9 cellular contexts compared by ENCODE assay signal in genomic region chr10:117543999-117544728, GRCh38. TPM values are rescaled to one million over a fixed set of nuclear protein-coding genes. Genes with fewer than 3 reads are reported as not detected.
DNase-seq lines count a peak whose midpoint lies in the region; ATAC-seq and TF ChIP-seq lines count a peak whose summit lies in the region.
"Had no signal": no experiment of that assay in that cellular context is flagged by ENCODE, and none has a peak within 500 bp of the region (broad histone marks: within the 10 kb centered on the region; RNA-seq: fewer than 3 reads in every experiment).

No MANE protein-coding gene starts in this region.

- H3K4ac ChIP-seq in trophoblast cell (ENCODE audit: low read depth, low read length) = no peak overlapping the region

- H3K4me1 Mint-ChIP-seq in Caco-2 (ENCODE audit: low read depth, unreplicated experiment) = peaks cover 21% of the 10 kb centered on the region

- H3K4me1 ChIP-seq in Caco-2 = no peaks in the 10 kb centered on the region; the same call in 1 of the 2 replicates
- H3K4me1 ChIP-seq in SJCRH30 = no peaks in the 10 kb centered on the region; the same call in 1 of the 2 replicates
- H3K4me1 ChIP-seq in esophagus squamous epithelium = peaks cover 33 to 71% (median 40%) of the 10 kb centered on the region in 3 donors
- peaks cover 0 to 8% of the 10 kb centered on the region in 2 experiments for H3K4me1 ChIP-seq in trophoblast cell (ENCODE audit: control insufficient read depth in 1 of 2, insufficient read depth in 2 of 2, low read length in 2 of 2)

- peak overlapping the region; percentile 49 for H3K4me2 ChIP-seq in trophoblast cell (ENCODE audit: low read length)

- POLR2A ChIA-PET in Caco-2 (lab: Charles Lee) = no interaction called here

- H2AFZ ChIP-seq in trophoblast cell (ENCODE audit: insufficient read depth, low read length, poor library complexity) = no peak overlapping the region

- no peak for TF ChIP-seq POLR2A in esophagus squamous epithelium (IDR thresholded peaks at IDR 0.05)

- ATAC-seq in HG02885 (IDR thresholded peaks at IDR 0.05; ENCODE audit: poor library complexity, unreplicated experiment) (no peak), HG03378 (IDR thresholded peaks at IDR 0.05; ENCODE audit: unreplicated experiment) (no peak)

- H2AK5ac ChIP-seq in trophoblast cell (ENCODE audit: low read length) = no peak overlapping the region

- no peak overlapping the region for H3K14ac ChIP-seq in trophoblast cell (ENCODE audit: low read length)

- H3K4me3 ChIP-seq in Caco-2 (ENCODE audit: low read depth, low read length) (peak overlapping the region; percentile 90), SJCRH30 (peak overlapping the region; percentile 64), esophagus squamous epithelium (peak overlapping the region; percentile 4 to 62 (median 38)), trophoblast cell (ENCODE audit: low read depth, low read length) (no peak overlapping the region)

- no peak overlapping the region for H4K91ac ChIP-seq in trophoblast cell (ENCODE audit: low read depth, low read length)

- no peaks in the 10 kb centered on the region for H3K9me3 ChIP-seq in Caco-2
- no peaks in the 10 kb centered on the region for H3K9me3 ChIP-seq in SJCRH30 (replicated peaks)
- no peaks in the 10 kb centered on the region for H3K9me3 ChIP-seq in esophagus squamous epithelium
- H3K9me3 ChIP-seq in trophoblast cell (ENCODE audit: insufficient read depth, low read depth, low read length) = peaks cover 2% of the 10 kb centered on the region

- H2BK12ac ChIP-seq in trophoblast cell (ENCODE audit: low read length) = no peak overlapping the region

- H3K79me1 ChIP-seq in trophoblast cell (ENCODE audit: low read length) = no peaks in the 10 kb centered on the region

- no peak overlapping the region for H3K18ac ChIP-seq in trophoblast cell (ENCODE audit: low read length)

- intact Hi-C loops in Caco-2 (cut with micrococcal nuclease; ENCODE audit: unreplicated experiment) = loop anchor here (2.0 to 5.0 kb wide), 3 partner anchors 65 to 208 kb away; no protein-coding TSS in a partner anchor
- intact Hi-C loops in esophagus squamous epithelium (cut with DNase I) = no loop called here

- H2BK120ac ChIP-seq in trophoblast cell (ENCODE audit: insufficient read depth, low read length, poor library complexity) = no peak overlapping the region

- peaks cover 5% of the 10 kb centered on the region for H3K27me3 Mint-ChIP-seq in Caco-2 (ENCODE audit: insufficient read depth, unreplicated experiment)

- TF ChIP-seq CTCF in Caco-2 (IDR thresholded peaks at IDR 0.05; ENCODE audit: insufficient read depth in 1 of 2, low read depth in 1 of 2, low read length in 1 of 2, severe bottlenecking in 1 of 2, unreplicated experiment in 1 of 2) = peak in 1 of 2 experiments; percentile 16
- TF ChIP-seq CTCF in esophagus squamous epithelium (IDR thresholded peaks at IDR 0.05) = no peak

- BruUV-seq in Caco-2 (replicated peaks; lab: Mats Ljungman, UMichigan) = no TSS peak

- H3K23ac ChIP-seq in trophoblast cell (ENCODE audit: low read length) = no peak overlapping the region

- H4K12ac ChIP-seq in trophoblast cell (ENCODE audit: low read depth, low read length) = no peak overlapping the region

- WGBS in esophagus squamous epithelium, 2 donors = 2 to 5% methylated on average over 25 to 28 of the region's 42 CpGs
- WGBS in trophoblast cell (ENCODE audit: extremely low coverage, insufficient coverage, insufficient read length) = no CpG with 5 or more reads among the region's 42 CpGs

- no peak overlapping the region for H2BK5ac ChIP-seq in trophoblast cell (ENCODE audit: low read depth, low read length, poor library complexity)

- peak overlapping the region; percentile 62 for H3K27ac Mint-ChIP-seq in Caco-2 (ENCODE audit: unreplicated experiment)

- no peak overlapping the region for H4K8ac ChIP-seq in trophoblast cell (ENCODE audit: low read depth, low read length)

- H3K4me3 Mint-ChIP-seq in Caco-2 (ENCODE audit: unreplicated experiment) = peak overlapping the region; percentile 93

- H3K79me2 ChIP-seq in trophoblast cell (ENCODE audit: control insufficient read depth, insufficient read depth, low read length, poor library complexity) = no peaks in the 10 kb centered on the region

- CTCF ChIA-PET in Caco-2 (lab: Charles Lee) = interaction anchor here (0.7 kb wide), 1 partner anchor 113 kb away, joined by 3 read pairs; no protein-coding TSS in a partner anchor

- H3K27me3 ChIP-seq in Caco-2 (replicated peaks; ENCODE audit: control insufficient read depth, insufficient read depth, low read length) = no peaks in the 10 kb centered on the region
- peaks cover 9% of the 10 kb centered on the region; the same call in 1 of the 2 replicates for H3K27me3 ChIP-seq in SJCRH30
- peaks cover 45 to 100% (median 77%) of the 10 kb centered on the region in 4 donors for H3K27me3 ChIP-seq in esophagus squamous epithelium
- H3K27me3 ChIP-seq in trophoblast cell (ENCODE audit: insufficient read depth, low read length) = peaks cover 91% of the 10 kb centered on the region

- H3K36me3 ChIP-seq in Caco-2 (ENCODE audit: control insufficient read depth, insufficient read depth, low read length) (no peaks in the 10 kb centered on the region), SJCRH30 (no peaks in the 10 kb centered on the region), esophagus squamous epithelium (no peaks in the 10 kb centered on the region), trophoblast cell (ENCODE audit: control insufficient read depth in 1 of 2, insufficient read depth in 2 of 2, low read length in 2 of 2) (no peaks in the 10 kb centered on the region)

- peaks cover 4% of the 10 kb centered on the region for H3K36me3 Mint-ChIP-seq in Caco-2 (ENCODE audit: insufficient read depth, unreplicated experiment)

- DNase-seq in Caco-2 (peak in 1 of 2 experiments; percentile 44), SJCRH30 (peak; percentile 27 to 50), esophagus squamous epithelium (lab: John Stamatoyannopoulos, UW) (no peak), trophoblast cell (no peak), NCI-H2227 treated with DMSO at 0.1 percent for 48 hours (lab: John Stamatoyannopoulos, UW) (no peak)
- DNase-seq in stimulated activated CD8-positive, alpha-beta memory T cell treated with anti-CD3 and anti-CD28 coated beads, Interleukin-4, amount 100 ng/mL, for 48 hours = no peak
- DNase-seq: NCI-H345 had no signal

- H3K27ac ChIP-seq in SJCRH30 (no peak overlapping the region), esophagus squamous epithelium (peak overlapping the region in 3 of 4 donors; percentile 3 to 61 (median 47)), trophoblast cell (ENCODE audit: low read depth, low read length) (no peak overlapping the region)

- no peak overlapping the region for H3K9ac ChIP-seq in trophoblast cell (ENCODE audit: low read length)

- H3K9me3 Mint-ChIP-seq in Caco-2 (ENCODE audit: unreplicated experiment) = no peaks in the 10 kb centered on the region

RNA-seq across cellular contexts. Expression of gene EMX2, which starts 1.6 kb away (rescaled TPM):
- total RNA-seq in Caco-2 (2022) (4.7 and 4.9 TPM in 2 replicates), esophagus squamous epithelium (under 1 TPM in 1 of 4 donors, not detected in 3; 0.19 TPM)
- 2.5 and 2.6 TPM in 2 replicates for total RNA-seq in SJCRH30 (2014; rRNA removed; shearing (Covaris generic))
- polyA plus RNA-seq in trophoblast cell (2013) = 0.05 TPM in 1 of 2 replicates, not detected in the other

Comparison
In these comparisons a context has a peak if more than half of its experiments do, and no peak if none do; other contexts are left out.
1. DNase-seq: peak in SJCRH30 (2 of 2); none in esophagus squamous epithelium (single experiment), trophoblast cell (0 of 2), stimulated activated CD8-positive, alpha-beta memory T cell treated with anti-CD3 and anti-CD28 coated beads, Interleukin-4, amount 100 ng/mL, for 48 hours (single experiment) and NCI-H2227 treated with DMSO at 0.1 percent for 48 hours (single experiment).
2. H3K27ac ChIP-seq: peak in esophagus squamous epithelium (3 of 4); none in SJCRH30 (single experiment) and trophoblast cell (single experiment).